1 cellular context compared by ENCODE assay signal in genomic region chr4:143390764-143391163, GRCh38.
TF ChIP-seq lines count a peak whose summit lies in the region.

No MANE protein-coding gene starts in this region.

TF ChIP-seq in H1, 55 proteins besides CTCF, POLR2A, EP300 and RAD21:
- TF ChIP-seq JUN (IDR thresholded peaks at IDR 0.05; ENCODE audit: low read depth, low read length) (no peak), CBX5 (IDR thresholded peaks at IDR 0.05; ENCODE audit: low read depth, low read length) (no peak), KDM5A (IDR thresholded peaks at IDR 0.05; ENCODE audit: low read length) (no peak), EZH2 (IDR thresholded peaks at IDR 0.05; ENCODE audit: low read depth, low read length, severe bottlenecking) (no peak), FOSL1 (IDR thresholded peaks at IDR 0.05; ENCODE audit: insufficient read depth, low read depth, low read length) (no peak), JUND (IDR thresholded peaks at IDR 0.05; ENCODE audit: low read length) (no peak), SIRT6 (IDR thresholded peaks at IDR 0.05; ENCODE audit: low read length) (no peak), CTBP2 (IDR thresholded peaks at IDR 0.05; ENCODE audit: borderline replicate concordance, insufficient read depth, insufficient read length, low read length) (no peak), CHD2 (IDR thresholded peaks at IDR 0.05; ENCODE audit: low read length) (no peak), TBP (IDR thresholded peaks at IDR 0.05; ENCODE audit: low read depth, low read length) (no peak), RXRA (IDR thresholded peaks at IDR 0.05; ENCODE audit: insufficient read depth, low read depth, low read length) (no peak), MAFK (IDR thresholded peaks at IDR 0.05; ENCODE audit: low read depth, low read length) (no peak), SRF (IDR thresholded peaks at IDR 0.05; ENCODE audit: low read depth, low read length) (no peak), BRCA1 (IDR thresholded peaks at IDR 0.05; ENCODE audit: low read depth, low read length) (no peak), SP1 (IDR thresholded peaks at IDR 0.05; ENCODE audit: low read depth, low read length) (no peak), SP2 (IDR thresholded peaks at IDR 0.05; ENCODE audit: low read length) (no peak), KDM1A (IDR thresholded peaks at IDR 0.05; ENCODE audit: borderline replicate concordance, low read length) (no peak)
